ENCODE assay signal across 22 cellular contexts in the genomic region with DNA sequence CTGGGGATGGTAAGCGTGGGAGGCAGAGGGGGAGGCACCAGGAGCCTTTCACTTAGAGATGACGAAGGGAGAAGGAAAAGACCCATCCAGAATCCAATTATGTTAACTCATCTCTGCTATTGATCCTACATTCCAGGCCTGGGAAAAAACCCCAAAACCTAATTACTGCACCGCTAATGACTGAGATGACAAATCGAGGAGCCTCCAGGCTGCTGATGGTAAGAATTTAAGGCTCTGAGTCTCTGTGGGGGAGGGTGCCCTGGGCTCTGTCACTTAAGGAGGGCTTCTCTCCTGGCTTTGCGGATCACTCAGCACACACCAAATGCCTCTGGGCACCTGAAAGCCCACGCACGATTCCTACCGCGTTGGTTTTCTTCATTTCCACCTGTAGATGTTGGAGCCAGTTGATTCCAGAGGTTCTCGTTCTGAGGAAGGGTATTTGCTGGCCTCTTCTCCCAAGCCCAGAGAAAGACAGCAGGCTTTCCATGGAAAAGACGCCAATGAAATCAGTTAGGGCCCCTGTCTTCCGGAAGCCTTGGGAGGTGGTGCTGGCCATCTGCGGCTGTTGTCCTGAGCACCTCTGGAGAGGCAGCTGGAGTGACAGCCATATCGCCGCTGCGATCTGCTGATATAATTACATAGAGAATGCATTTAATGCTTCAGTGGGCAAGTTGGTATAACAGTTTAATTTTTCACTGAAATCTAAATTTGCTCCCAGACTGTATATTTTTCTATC.
"Had no signal": no experiment of that assay in that cellular context is flagged by ENCODE, and none has a peak within 500 bp of the region (broad histone marks: within the 10 kb centered on the region; RNA-seq: fewer than 3 reads in every experiment).

No MANE protein-coding gene starts in this region.

- H3K36me3 ChIP-seq: esophagus muscularis mucosa, heart right ventricle, left ventricle myocardium inferior, pancreas, transverse colon had no signal

- H3K27ac ChIP-seq: esophagus muscularis mucosa, heart right ventricle, left ventricle myocardium inferior, pancreas, transverse colon, VCaP had no signal

- H3K9me3 Mint-ChIP-seq: activated naive CD4-positive, alpha-beta T cell treated with anti-CD3 and anti-CD28 coated beads, Interleukin-2, amount 10 ng/mL, durations not matched to agents 7 days and 5 days; dendritic cell treated with granulocyte-macrophage colony-stimulating factor and Interleukin-4, amounts not matched to agents 40 ng/mL and 50 ng/mL, for 4 days; nephron had no signal

- H3K9me3 ChIP-seq: esophagus muscularis mucosa, heart right ventricle, left ventricle myocardium inferior, mucosa of descending colon, pancreas, transverse colon had no signal

- H3K27ac Mint-ChIP-seq: activated naive CD4-positive, alpha-beta T cell treated with anti-CD3 and anti-CD28 coated beads, Interleukin-2, amount 10 ng/mL, durations not matched to agents 7 days and 5 days; dendritic cell treated with granulocyte-macrophage colony-stimulating factor and Interleukin-4, amounts not matched to agents 40 ng/mL and 50 ng/mL, for 4 days; nephron had no signal

- H3K4me3 ChIP-seq: esophagus muscularis mucosa, heart right ventricle, left ventricle myocardium inferior, lung, mucosa of descending colon, pancreas, transverse colon had no signal

- H3K4me1 ChIP-seq: esophagus muscularis mucosa, heart right ventricle, left ventricle myocardium inferior, pancreas, transverse colon had no signal

- H3K36me3 Mint-ChIP-seq: activated naive CD4-positive, alpha-beta T cell treated with anti-CD3 and anti-CD28 coated beads, Interleukin-2, amount 10 ng/mL, durations not matched to agents 7 days and 5 days had no signal

- ATAC-seq: heart right ventricle, mucosa of descending colon, pancreas, right cardiac atrium had no signal

- H3K4me3 Mint-ChIP-seq: activated naive CD4-positive, alpha-beta T cell treated with anti-CD3 and anti-CD28 coated beads, Interleukin-2, amount 10 ng/mL, durations not matched to agents 7 days and 5 days; dendritic cell treated with granulocyte-macrophage colony-stimulating factor and Interleukin-4, amounts not matched to agents 40 ng/mL and 50 ng/mL, for 4 days; nephron had no signal

- H3K4me1 Mint-ChIP-seq: activated naive CD4-positive, alpha-beta T cell treated with anti-CD3 and anti-CD28 coated beads, Interleukin-2, amount 10 ng/mL, durations not matched to agents 7 days and 5 days; nephron had no signal

- H3K27me3 Mint-ChIP-seq: activated naive CD4-positive, alpha-beta T cell treated with anti-CD3 and anti-CD28 coated beads, Interleukin-2, amount 10 ng/mL, durations not matched to agents 7 days and 5 days; dendritic cell treated with granulocyte-macrophage colony-stimulating factor and Interleukin-4, amounts not matched to agents 40 ng/mL and 50 ng/mL, for 4 days had no signal

- DNase-seq: activated CD4-positive, alpha-beta T cell treated with anti-CD3 and anti-CD28 coated beads for 4 hours; activated CD4-positive, alpha-beta T cell treated with anti-CD3 and anti-CD28 coated beads, Interleukin-2, amount 50 U/mL, for 4 hours; activated gamma-delta T cell; activated naive CD4-positive, alpha-beta T cell treated with anti-CD3 and anti-CD28 coated beads, Interleukin-2, amount 10 ng/mL, durations not matched to agents 7 days and 5 days; activated T-cell treated with anti-CD3 and anti-CD28 coated beads for 4 hours; amygdala; central memory CD4-positive, alpha-beta T cell; foreskin melanocyte; heart right ventricle; left ventricle myocardium inferior; mucosa of descending colon; nucleus accumbens; right cardiac atrium; stimulated activated CD4-positive, alpha-beta T cell treated with anti-CD3 and anti-CD28 coated beads, Interleukin-2, amount 100 ng/mL, for 48 hours; stimulated activated naive CD4-positive, alpha-beta T cell treated with Interleukin-2 at 50 U/mL for 16 hours; transverse colon had no signal

- H3K27me3 ChIP-seq: pancreas, transverse colon had no signal
